25 cellular contexts compared by ENCODE assay signal in the genomic region with DNA sequence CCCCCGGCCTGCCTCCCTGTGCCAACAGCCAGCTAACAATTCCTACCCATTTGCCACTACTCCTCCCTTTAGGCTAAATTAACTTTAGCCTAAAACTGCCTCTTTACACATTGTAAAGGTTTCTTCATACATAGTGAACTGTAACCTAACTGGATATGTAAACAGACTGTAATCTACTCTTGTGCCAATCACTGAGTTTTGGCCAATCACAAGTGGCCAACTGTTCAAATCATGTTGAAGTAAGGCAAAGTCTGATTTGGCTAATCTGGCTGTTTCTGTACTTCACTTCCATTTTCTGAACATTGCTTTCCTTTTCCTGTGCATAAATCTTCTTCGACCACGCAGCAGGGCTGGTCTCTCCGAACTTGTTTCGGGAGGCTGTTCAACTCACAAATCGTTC.
"Had no signal": no experiment of that assay in that cellular context is flagged by ENCODE, and none has a peak within 500 bp of the region (broad histone marks: within the 10 kb centered on the region; RNA-seq: fewer than 3 reads in every experiment).

No MANE protein-coding gene starts in this region.

- DNase-seq: activated B cell treated with CpG ODN at 0.5 μM for 24 hours; activated CD4-positive, alpha-beta T cell treated with anti-CD3 and anti-CD28 coated beads, Interleukin-2, amount 50 U/mL, for 1 hour; activated CD8-positive, alpha-beta T cell treated with anti-CD3 and anti-CD28 coated beads for 36 hours; activated gamma-delta T cell treated with Interleukin-2 at 50 U/mL for 16 hours; activated T-cell treated with anti-CD3 and anti-CD28 coated beads, Interleukin-2, amount 50 U/mL, for 4 hours; central memory CD4-positive, alpha-beta T cell; foreskin keratinocyte; heart left ventricle; left lung; lower lobe of right lung; mesenchymal stem cell; natural killer cell; sigmoid colon; stimulated activated CD4-positive, alpha-beta T cell treated with anti-CD3 and anti-CD28 coated beads, Interleukin-1b, Interleukin-23, amount 100 ng/mL, for 48 hours; stimulated activated CD4-positive, alpha-beta T cell treated with anti-CD3 and anti-CD28 coated beads, Interleukin-4, amount 100 ng/mL, for 4 hours; stimulated activated CD8-positive, alpha-beta memory T cell treated with anti-CD3 and anti-CD28 coated beads, Interleukin-4, amount 100 ng/mL, for 48 hours; stomach; thyroid gland had no signal

- H3K4me1 ChIP-seq: breast epithelium, foreskin keratinocyte, heart left ventricle, left lung, lower lobe of right lung, thyroid gland, upper lobe of left lung, vagina had no signal

- H3K27ac ChIP-seq: breast epithelium, esophagus muscularis mucosa, foreskin keratinocyte, heart left ventricle, left lung, lower lobe of right lung, sigmoid colon, stomach, thyroid gland, upper lobe of left lung, vagina had no signal

- H3K9me3 ChIP-seq: breast epithelium, esophagus muscularis mucosa, heart left ventricle, left lung, lower lobe of right lung, sigmoid colon, stomach, thyroid gland, upper lobe of left lung, vagina had no signal

- H3K4me3 ChIP-seq: breast epithelium, esophagus muscularis mucosa, heart left ventricle, left lung, lower lobe of right lung, sigmoid colon, smooth muscle cell, stomach, thyroid gland, upper lobe of left lung, vagina had no signal

- H3K27me3 ChIP-seq: breast epithelium, heart left ventricle, left lung, sigmoid colon, stomach, thyroid gland, upper lobe of left lung, vagina had no signal

- ATAC-seq: activated CD8-positive, alpha-beta T cell treated with anti-CD3 and anti-CD28 coated beads for 36 hours; activated T-cell treated with anti-CD3 and anti-CD28 coated beads, Interleukin-2, amount 50 U/mL, for 4 hours; activated T-helper 17 cell treated with anti-CD3 and anti-CD28 coated beads, Interleukin-2, amount 50 U/mL, for 72 hours; foreskin keratinocyte; heart left ventricle; left lung; lower lobe of right lung; natural killer cell; stimulated activated memory B cell treated with anti-CD40 and anti-IgM and Interleukin-4, amounts not matched to agents 10 μg/mL and 1 μg/mL and 100 μg/mL, for 72 hours had no signal

- H3K36me3 ChIP-seq: breast epithelium, esophagus muscularis mucosa, heart left ventricle, left lung, lower lobe of right lung, sigmoid colon, stomach, thyroid gland, upper lobe of left lung, vagina had no signal
